ENCODE assay signal across 18 cellular contexts in the genomic region with DNA sequence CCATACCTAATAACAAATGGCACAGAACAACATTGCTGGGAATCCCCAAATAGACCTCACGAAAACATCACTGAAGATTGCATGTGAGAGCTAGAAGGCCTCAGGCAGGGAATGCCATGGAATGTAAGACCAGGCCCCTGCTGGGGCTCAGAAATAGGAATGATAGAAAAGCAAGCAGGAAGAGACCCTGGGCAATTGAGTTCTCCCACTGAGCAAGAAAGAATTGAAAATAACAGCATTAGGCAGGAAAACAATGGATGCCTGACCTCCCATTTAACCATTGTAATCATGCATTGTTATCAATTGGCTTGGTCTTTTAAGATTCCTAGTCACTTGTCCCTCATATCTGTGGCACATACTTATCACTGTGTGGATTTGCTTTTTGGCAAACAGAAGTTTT.
DNase-seq lines count a peak whose midpoint lies in the region; ATAC-seq, FAIRE-seq and TF ChIP-seq lines count a peak whose summit lies in the region.
"Had no signal": no experiment of that assay in that cellular context is flagged by ENCODE, and none has a peak within 500 bp of the region (broad histone marks: within the 10 kb centered on the region; RNA-seq: fewer than 3 reads in every experiment).

No MANE protein-coding gene starts in this region.

- H3K79me2 ChIP-seq in H1 (ENCODE audit: control insufficient read depth in 1 of 2, insufficient read depth in 2 of 2, low read length in 2 of 2): no peaks in the 10 kb centered on the region

- FAIRE-seq in H1 (lab: Jason Lieb, UNC): peak; percentile 95
- FAIRE-seq: D721Med had no signal

- peak overlapping the region; percentile 32 for H3K27ac Mint-ChIP-seq in activated T-cell treated with anti-CD3 and anti-CD28 coated beads, Interleukin-2, amount 50 U/mL, for 72 hours
- H3K27ac Mint-ChIP-seq in activated CD8-positive, alpha-beta T cell treated with anti-CD3 and anti-CD28 coated beads for 36 hours: no peak overlapping the region

- no peak overlapping the region; a peak in 1 of 8 replicates for H3K4me3 ChIP-seq in H1 (ENCODE audit: extremely low read depth in 1 of 4, insufficient read depth in 2 of 4, low read depth in 3 of 4, low read length in 4 of 4)
- H3K4me3 ChIP-seq in iPS-20b (ENCODE audit: low read length): no peak overlapping the region
- H3K4me3 ChIP-seq: Peyer's patch, SJSA1 had no signal

- POLR2A ChIA-PET in H1 (lab: Charles Lee; ENCODE audit: partially characterized antibody): interaction anchor here (1.9 kb wide), 1 partner anchor 10 kb away, joined by 8 read pairs; no protein-coding TSS in a partner anchor
- POLR2A ChIA-PET in activated CD8-positive, alpha-beta T cell treated with anti-CD3 and anti-CD28 coated beads for 36 hours (lab: Charles Lee): no interaction called here

- no peak overlapping the region for H4K91ac ChIP-seq in H1 (replicated peaks; ENCODE audit: insufficient read length, low read length)

- H3K14ac ChIP-seq in H1 (ENCODE audit: insufficient read length): no peak overlapping the region

- peak overlapping the region in 1 of 2 experiments; percentile 7; a peak in 1 of 4 replicates for H3K4me2 ChIP-seq in H1 (ENCODE audit: insufficient read depth in 1 of 2, low read depth in 2 of 2, low read length in 2 of 2)

- H3K23ac ChIP-seq in H1 (ENCODE audit: insufficient read length): no peak overlapping the region

- intact Hi-C loops in activated CD8-positive, alpha-beta T cell treated with anti-CD3 and anti-CD28 coated beads for 36 hours (cut with micrococcal nuclease): no loop called here

- peaks cover 4% of the 10 kb centered on the region in 2 donors for H3K36me3 Mint-ChIP-seq in activated T-cell treated with anti-CD3 and anti-CD28 coated beads, Interleukin-2, amount 50 U/mL, for 72 hours (ENCODE audit: insufficient read depth in 2 of 2)
- H3K36me3 Mint-ChIP-seq in activated T-cell treated with anti-CD3 and anti-CD28 coated beads, Interleukin-2, amount 50 U/mL, for 4 hours (ENCODE audit: insufficient read depth): peaks cover 3% of the 10 kb centered on the region
- H3K36me3 Mint-ChIP-seq in activated CD8-positive, alpha-beta T cell treated with anti-CD3 and anti-CD28 coated beads for 36 hours (ENCODE audit: low read depth): peaks cover 5% of the 10 kb centered on the region

- H3K4me1 ChIP-seq in H1 (replicated peaks in 1 of 4; ENCODE audit: control insufficient read depth in 3 of 4, insufficient read depth in 4 of 4, low read length in 3 of 4): peaks cover 0 to 12% (median 5%) of the 10 kb centered on the region in 4 experiments; a peak in 4 of 7 replicates
- peaks cover 24% of the 10 kb centered on the region for H3K4me1 ChIP-seq in iPS-20b (ENCODE audit: insufficient read depth, low read length)
- H3K4me1 ChIP-seq: Peyer's patch, SJSA1 had no signal

- no peaks in the 10 kb centered on the region for H3K79me1 ChIP-seq in H1 (ENCODE audit: low read depth, low read length)

- H3K9ac ChIP-seq in H1 (replicated peaks in 1 of 4; ENCODE audit: extremely low read depth in 1 of 4, low read depth in 3 of 4, low read length in 3 of 4): no peak overlapping the region
- peak overlapping the region; percentile 56; the same call in 1 of the 2 replicates for H3K9ac ChIP-seq in iPS-20b (ENCODE audit: low read depth, low read length)

- TF ChIP-seq RAD21 in H1 (IDR thresholded peaks at IDR 0.05 in 1 of 2, conservative IDR thresholded peaks at IDR 0.05 in 1 of 2; ENCODE audit: low read depth in 2 of 2, low read length in 2 of 2): peak in 1 of 2 experiments; percentile 30; a peak in 2 of 4 replicates

- CTCF ChIA-PET in H1 (lab: Charles Lee; ENCODE audit: partially characterized antibody): interaction anchor here (1.4 kb wide), 1 partner anchor 11 kb away, joined by 3 read pairs; no protein-coding TSS in a partner anchor
- CTCF ChIA-PET in activated CD8-positive, alpha-beta T cell treated with anti-CD3 and anti-CD28 coated beads for 36 hours (lab: Charles Lee): no interaction called here

- H2BK20ac ChIP-seq in H1 (ENCODE audit: low read length): no peak overlapping the region

- peaks cover 0 to 3% of the 10 kb centered on the region in 2 donors for H3K9me3 Mint-ChIP-seq in activated T-cell treated with anti-CD3 and anti-CD28 coated beads, Interleukin-2, amount 50 U/mL, for 72 hours
- H3K9me3 Mint-ChIP-seq in activated T-cell treated with anti-CD3 and anti-CD28 coated beads, Interleukin-2, amount 50 U/mL, for 4 hours: peaks cover 13% of the 10 kb centered on the region
- peaks cover 14% of the 10 kb centered on the region for H3K9me3 Mint-ChIP-seq in activated CD8-positive, alpha-beta T cell treated with anti-CD3 and anti-CD28 coated beads for 36 hours

- no peak for ATAC-seq in activated T-cell treated with anti-CD3 and anti-CD28 coated beads, Interleukin-2, amount 50 U/mL, for 72 hours (replicated peaks in 1 of 2)
- no peak for ATAC-seq in activated T-cell treated with anti-CD3 and anti-CD28 coated beads, Interleukin-2, amount 50 U/mL, for 4 hours
- ATAC-seq in activated CD8-positive, alpha-beta T cell treated with anti-CD3 and anti-CD28 coated beads for 36 hours: no peak

- H4K8ac ChIP-seq in H1 (ENCODE audit: extremely low read depth, insufficient read depth, low read length): no peak overlapping the region

- no peaks in the 10 kb centered on the region for H3K27me3 Mint-ChIP-seq in activated T-cell treated with anti-CD3 and anti-CD28 coated beads, Interleukin-2, amount 50 U/mL, for 72 hours (ENCODE audit: low read depth)
- H3K27me3 Mint-ChIP-seq in activated T-cell treated with anti-CD3 and anti-CD28 coated beads, Interleukin-2, amount 50 U/mL, for 4 hours (ENCODE audit: low read depth): no peaks in the 10 kb centered on the region
- H3K27me3 Mint-ChIP-seq in activated CD8-positive, alpha-beta T cell treated with anti-CD3 and anti-CD28 coated beads for 36 hours: no peaks in the 10 kb centered on the region

- H2BK120ac ChIP-seq in H1 (replicated peaks; ENCODE audit: low read depth, low read length): no peak overlapping the region

- no peak overlapping the region for H2AK5ac ChIP-seq in H1 (ENCODE audit: low read depth, low read length)

- H2BK15ac ChIP-seq in H1 (ENCODE audit: low read length): no peak overlapping the region

- peak in 1 of 2 experiments; percentile 25; a peak in 1 of 3 replicates for TF ChIP-seq POLR2A in H1 (IDR thresholded peaks at IDR 0.05; ENCODE audit: control extremely low read depth in 1 of 2, low read depth in 2 of 2, low read length in 2 of 2)

- DNase-seq in activated T-cell treated with anti-CD3 and anti-CD28 coated beads, Interleukin-2, amount 50 U/mL, for 72 hours: no peak
- no peak for DNase-seq in activated T-cell treated with anti-CD3 and anti-CD28 coated beads for 4 hours
- DNase-seq in H1 (ENCODE audit: low read depth in 1 of 2, low spot score in 2 of 2): peak in 1 of 2 experiments; percentile 77
- DNase-seq in retina: peak; percentile 57
- DNase-seq in HuH-7.5 (ENCODE audit: low spot score): no peak
- no peak for DNase-seq in activated T-cell treated with anti-CD3 and anti-CD28 coated beads, Interleukin-2, amount 50 U/mL, for 4 hours
- no peak for DNase-seq in activated CD8-positive, alpha-beta T cell treated with anti-CD3 and anti-CD28 coated beads for 36 hours
- DNase-seq: AML-193, GOT3, IMR-90, NCI-H1417 treated with DMSO at 0.1 percent for 48 hours, NCI-H2029, Peyer's patch had no signal

- no peak overlapping the region for H3K56ac ChIP-seq in H1 (replicated peaks; ENCODE audit: insufficient read length, low read depth, low read length)

- H3K9me3 ChIP-seq in H1 (ENCODE audit: insufficient read depth in 2 of 2, low read depth in 1 of 2, low read length in 1 of 2) (no peaks in the 10 kb centered on the region; a peak in 1 of 4 replicates), iPS-20b (ENCODE audit: insufficient read depth, low read depth, low read length) (no peaks in the 10 kb centered on the region)
- H3K9me3 ChIP-seq: Peyer's patch, SJSA1 had no signal

- no peak overlapping the region for H2AFZ ChIP-seq in H1 (ENCODE audit: low read length)

- peak overlapping the region; percentile 84; the same call in 1 of the 2 replicates for H3K18ac ChIP-seq in H1 (ENCODE audit: extremely low read depth, low read length)

- no peaks in the 10 kb centered on the region for H3K23me2 ChIP-seq in H1 (ENCODE audit: low read depth, low read length)

- no peak overlapping the region; the same call in 1 of the 2 replicates for H2BK12ac ChIP-seq in H1 (ENCODE audit: low read depth, low read length)

- no peaks in the 10 kb centered on the region for H3K4me1 Mint-ChIP-seq in activated T-cell treated with anti-CD3 and anti-CD28 coated beads, Interleukin-2, amount 50 U/mL, for 72 hours (ENCODE audit: low read depth)
- H3K4me1 Mint-ChIP-seq in activated T-cell treated with anti-CD3 and anti-CD28 coated beads, Interleukin-2, amount 50 U/mL, for 4 hours (ENCODE audit: low read depth): peaks cover 2% of the 10 kb centered on the region
- H3K4me1 Mint-ChIP-seq in activated CD8-positive, alpha-beta T cell treated with anti-CD3 and anti-CD28 coated beads for 36 hours (ENCODE audit: low read depth): no peaks in the 10 kb centered on the region

- WGBS in H1 (ENCODE audit: extremely low coverage in 1 of 2, insufficient coverage in 1 of 2, insufficient read length in 1 of 2, insufficient replicate concordance in 2 of 2, low coverage in 1 of 2, low lambda C conversion rate in 2 of 2, missing lambda C conversion rate in 1 of 2), 2 experiments: 21% methylated on average over 1 of the region's 1 CpG; no CpG with 5 or more reads in 1 of the 2 experiments

- peak overlapping the region; percentile 90 for H4K5ac ChIP-seq in H1 (ENCODE audit: insufficient read length, low read depth, low read length)

- no peak for TF ChIP-seq CTCF in H1 (IDR thresholded peaks at IDR 0.05; ENCODE audit: control extremely low read depth in 1 of 3, insufficient read depth in 1 of 3, low read depth in 1 of 3, low read length in 3 of 3)
- TF ChIP-seq CTCF in activated CD8-positive, alpha-beta T cell treated with anti-CD3 and anti-CD28 coated beads for 36 hours (IDR thresholded peaks at IDR 0.05): no peak

- no peak overlapping the region for H3K4ac ChIP-seq in H1 (replicated peaks; ENCODE audit: insufficient read length, low read depth, low read length)

- H3K36me3 ChIP-seq in H1 (ENCODE audit: control insufficient read depth in 2 of 4, insufficient read depth in 4 of 4, low read length in 3 of 4): no peaks in the 10 kb centered on the region; a peak in 1 of 8 replicates
- H3K36me3 ChIP-seq in iPS-20b (ENCODE audit: insufficient read depth, low read depth, low read length): no peaks in the 10 kb centered on the region
- H3K36me3 ChIP-seq: Peyer's patch, SJSA1 had no signal

- no peaks in the 10 kb centered on the region for H4K20me1 ChIP-seq in H1 (replicated peaks in 1 of 2; ENCODE audit: control insufficient read depth in 1 of 2, insufficient read depth in 2 of 2, low read length in 2 of 2)

- peak overlapping the region; percentile 9; the same call in 1 of the 2 replicates for H3K27ac ChIP-seq in H1 (ENCODE audit: low read depth, low read length)
- peak overlapping the region; percentile 88 for H3K27ac ChIP-seq in iPS-20b (ENCODE audit: low read length)
- H3K27ac ChIP-seq: 22Rv1, C4-2B, Peyer's patch, SJSA1 had no signal

- H3K27me3 ChIP-seq in H1 (replicated peaks in 1 of 4; ENCODE audit: control insufficient read depth in 3 of 4, extremely low read depth in 1 of 4, insufficient read depth in 3 of 4, low read length in 3 of 4): no peaks in the 10 kb centered on the region
- no peaks in the 10 kb centered on the region for H3K27me3 ChIP-seq in iPS-20b (ENCODE audit: insufficient read depth, low read length)
- H3K27me3 ChIP-seq: Peyer's patch, SJSA1 had no signal

- H3K4me3 Mint-ChIP-seq in activated T-cell treated with anti-CD3 and anti-CD28 coated beads, Interleukin-2, amount 50 U/mL, for 72 hours: no peak overlapping the region
- no peak overlapping the region for H3K4me3 Mint-ChIP-seq in activated T-cell treated with anti-CD3 and anti-CD28 coated beads, Interleukin-2, amount 50 U/mL, for 4 hours
- no peak overlapping the region for H3K4me3 Mint-ChIP-seq in activated CD8-positive, alpha-beta T cell treated with anti-CD3 and anti-CD28 coated beads for 36 hours

- TF ChIP-seq EP300 in H1 (IDR thresholded peaks at IDR 0.05; ENCODE audit: borderline replicate concordance in 1 of 2, low read depth in 2 of 2, low read length in 2 of 2): peak in 1 of 2 experiments; percentile 87; a peak in 2 of 3 replicates

- peak overlapping the region; percentile 99; the same call in 1 of the 2 replicates for H2BK5ac ChIP-seq in H1 (ENCODE audit: low read depth, low read length)
